ENCODE assay signal across 1 cellular context in the genomic region with DNA sequence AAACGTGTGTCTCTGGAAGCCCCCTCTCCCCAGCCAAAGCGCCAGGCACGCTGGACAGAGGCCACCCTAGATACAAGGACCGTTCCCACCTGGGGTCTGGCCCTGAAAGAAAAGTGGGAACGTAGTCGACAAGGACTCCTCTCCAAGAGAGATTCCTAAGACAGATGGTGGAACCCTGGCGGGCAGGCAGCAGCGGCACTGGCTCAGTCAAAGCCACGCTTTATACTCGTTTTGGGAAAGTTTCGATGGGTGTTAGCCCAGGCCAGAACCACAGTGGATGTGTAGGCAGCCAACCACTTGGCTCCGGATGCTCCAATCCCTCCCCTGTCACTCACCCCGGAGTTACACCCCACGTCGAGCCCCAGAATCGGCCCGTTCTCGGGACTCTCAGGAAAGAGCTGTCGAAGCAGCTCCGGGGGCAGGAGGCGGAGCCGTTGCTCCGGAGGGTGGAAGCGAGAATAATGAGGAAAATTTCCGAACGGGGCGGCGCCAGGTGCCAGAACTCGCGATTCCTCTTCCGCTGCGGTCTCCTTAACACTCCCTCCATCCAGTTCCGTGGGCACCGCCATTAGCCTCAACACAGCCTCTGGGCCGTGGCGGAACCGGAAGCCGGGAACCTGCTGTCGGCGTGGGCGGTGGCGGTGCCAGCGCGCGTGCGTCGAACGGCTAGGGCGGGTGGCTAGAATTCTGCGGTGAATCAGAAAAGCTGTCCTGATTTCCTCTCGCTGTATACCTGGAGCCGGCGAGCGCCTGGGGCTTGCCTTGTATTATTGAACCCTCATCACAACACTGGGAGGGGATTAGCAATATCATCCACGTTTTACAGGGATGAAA.
A peak's percentile ranks its signal among the peaks of the same experiment; 100 is the strongest.
TF ChIP-seq lines count a peak whose summit lies in the region.

A gene with protein sequence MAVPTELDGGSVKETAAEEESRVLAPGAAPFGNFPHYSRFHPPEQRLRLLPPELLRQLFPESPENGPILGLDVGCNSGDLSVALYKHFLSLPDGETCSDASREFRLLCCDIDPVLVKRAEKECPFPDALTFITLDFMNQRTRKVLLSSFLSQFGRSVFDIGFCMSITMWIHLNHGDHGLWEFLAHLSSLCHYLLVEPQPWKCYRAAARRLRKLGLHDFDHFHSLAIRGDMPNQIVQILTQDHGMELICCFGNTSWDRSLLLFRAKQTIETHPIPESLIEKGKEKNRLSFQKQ (minus strand): TSS at position 588 of the 834 bp plus-strand sequence. CDS start 19 bp downstream, at position 569.

TF ChIP-seq in K562, 482 proteins besides CTCF, POLR2A, EP300 and RAD21 (continued from another document and continues in another):
- TF ChIP-seq, protein P1, sequence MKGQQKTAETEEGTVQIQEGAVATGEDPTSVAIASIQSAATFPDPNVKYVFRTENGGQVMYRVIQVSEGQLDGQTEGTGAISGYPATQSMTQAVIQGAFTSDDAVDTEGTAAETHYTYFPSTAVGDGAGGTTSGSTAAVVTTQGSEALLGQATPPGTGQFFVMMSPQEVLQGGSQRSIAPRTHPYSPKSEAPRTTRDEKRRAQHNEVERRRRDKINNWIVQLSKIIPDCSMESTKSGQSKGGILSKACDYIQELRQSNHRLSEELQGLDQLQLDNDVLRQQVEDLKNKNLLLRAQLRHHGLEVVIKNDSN (CRISPR knock-in tag; IDR thresholded peaks at IDR 0.05), result no peak
- TF ChIP-seq RCOR1 (IDR thresholded peaks at IDR 0.05; ENCODE audit: borderline replicate concordance in 1 of 2, low read depth in 2 of 2, low read length in 2 of 2) (0 out of 4 replicates have a peak, but pooled peaks of 1 of the 2 experiments have one; percentile 36), NR0B1 (IDR thresholded peaks at IDR 0.05; ENCODE audit: partially characterized antibody) (no peak), RNF2 (IDR thresholded peaks at IDR 0.05) (0 out of 2 replicates have a peak, but pooled peaks have one; percentile 17), MGA (IDR thresholded peaks at IDR 0.05) (peak; percentile 66), EP400 (IDR thresholded peaks at IDR 0.05) (peak; percentile 78), NCOA6 (IDR thresholded peaks at IDR 0.05) (peak; percentile 54; the same call in 1 of the 2 replicates), JUN (IDR thresholded peaks at IDR 0.05; ENCODE audit: borderline replicate concordance, low read depth, low read length) (0 out of 2 replicates have a peak, but pooled peaks have one; percentile 27), JUN (CRISPR knock-in tag; IDR thresholded peaks at IDR 0.05; ENCODE audit: borderline replicate concordance) (no peak), SRSF9 (IDR thresholded peaks at IDR 0.05; ENCODE audit: borderline replicate concordance, low read depth, low read length) (no peak), BRD4 (IDR thresholded peaks at IDR 0.05) (0 out of 2 replicates have a peak, but pooled peaks have one; percentile 31), RBFOX2 (IDR thresholded peaks at IDR 0.05; ENCODE audit: low read depth, low read length) (peak; percentile 99), THAP12 (CRISPR knock-in tag; IDR thresholded peaks at IDR 0.05) (0 out of 2 replicates have a peak, but pooled peaks have one; percentile 48), FOXK2 (conservative IDR thresholded peaks at IDR 0.05 in 1 of 2, IDR thresholded peaks at IDR 0.05 in 1 of 2; ENCODE audit: low read depth in 2 of 2) (peak in 1 of 2 experiments; percentile 25; a peak in 2 of 4 replicates), TBP (optimal IDR thresholded peaks at IDR 0.05; ENCODE audit: low read depth, low read length) (peak; percentile 79), DNMT1 (IDR thresholded peaks at IDR 0.05) (0 out of 2 replicates have a peak, but pooled peaks have one; percentile 34), RBM14 (IDR thresholded peaks at IDR 0.05; ENCODE audit: borderline replicate concordance, insufficient read depth, low read depth, low read length) (no peak), ATF1 (CRISPR knock-in tag; IDR thresholded peaks at IDR 0.05) (no peak), ATF1 (tag; IDR thresholded peaks at IDR 0.05) (no peak; the same call in 1 of the 2 replicates), PHB2 (IDR thresholded peaks at IDR 0.05; ENCODE audit: low read depth) (no peak), SRSF3 (IDR thresholded peaks at IDR 0.05; ENCODE audit: insufficient read depth, low read length) (no peak), TCF3 (CRISPR knock-in tag; IDR thresholded peaks at IDR 0.05) (no peak), NCOA4 (IDR thresholded peaks at IDR 0.05; ENCODE audit: partially characterized antibody) (no peak), BCL6 (CRISPR knock-in tag; IDR thresholded peaks at IDR 0.05) (no peak), ETS1 (conservative IDR thresholded peaks at IDR 0.05; ENCODE audit: control insufficient read depth, low read depth, low read length) (peak; percentile 34; the same call in 1 of the 2 replicates), FOS (IDR thresholded peaks at IDR 0.05; ENCODE audit: extremely low read depth, insufficient read length) (no peak), POLR2H (tag; IDR thresholded peaks at IDR 0.05; ENCODE audit: low read depth) (peak; percentile 87)
- TF ChIP-seq, protein P2, sequence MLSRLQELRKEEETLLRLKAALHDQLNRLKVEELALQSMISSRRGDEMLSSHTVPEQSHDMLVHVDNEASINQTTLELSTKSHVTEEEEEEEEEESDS (CRISPR knock-in tag; IDR thresholded peaks at IDR 0.05), result no peak
- TF ChIP-seq, protein P3, sequence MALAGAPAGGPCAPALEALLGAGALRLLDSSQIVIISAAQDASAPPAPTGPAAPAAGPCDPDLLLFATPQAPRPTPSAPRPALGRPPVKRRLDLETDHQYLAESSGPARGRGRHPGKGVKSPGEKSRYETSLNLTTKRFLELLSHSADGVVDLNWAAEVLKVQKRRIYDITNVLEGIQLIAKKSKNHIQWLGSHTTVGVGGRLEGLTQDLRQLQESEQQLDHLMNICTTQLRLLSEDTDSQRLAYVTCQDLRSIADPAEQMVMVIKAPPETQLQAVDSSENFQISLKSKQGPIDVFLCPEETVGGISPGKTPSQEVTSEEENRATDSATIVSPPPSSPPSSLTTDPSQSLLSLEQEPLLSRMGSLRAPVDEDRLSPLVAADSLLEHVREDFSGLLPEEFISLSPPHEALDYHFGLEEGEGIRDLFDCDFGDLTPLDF (CRISPR knock-in tag; IDR thresholded peaks at IDR 0.05), result peak; percentile 60; the same call in 1 of the 2 replicates
- TF ChIP-seq, protein P4, sequence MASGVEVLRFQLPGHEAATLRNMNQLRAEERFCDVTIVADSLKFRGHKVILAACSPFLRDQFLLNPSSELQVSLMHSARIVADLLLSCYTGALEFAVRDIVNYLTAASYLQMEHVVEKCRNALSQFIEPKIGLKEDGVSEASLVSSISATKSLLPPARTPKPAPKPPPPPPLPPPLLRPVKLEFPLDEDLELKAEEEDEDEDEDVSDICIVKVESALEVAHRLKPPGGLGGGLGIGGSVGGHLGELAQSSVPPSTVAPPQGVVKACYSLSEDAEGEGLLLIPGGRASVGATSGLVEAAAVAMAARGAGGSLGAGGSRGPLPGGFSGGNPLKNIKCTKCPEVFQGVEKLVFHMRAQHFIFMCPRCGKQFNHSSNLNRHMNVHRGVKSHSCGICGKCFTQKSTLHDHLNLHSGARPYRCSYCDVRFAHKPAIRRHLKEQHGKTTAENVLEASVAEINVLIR (CRISPR knock-in tag; IDR thresholded peaks at IDR 0.05), result no peak
